In the genomic region with DNA sequence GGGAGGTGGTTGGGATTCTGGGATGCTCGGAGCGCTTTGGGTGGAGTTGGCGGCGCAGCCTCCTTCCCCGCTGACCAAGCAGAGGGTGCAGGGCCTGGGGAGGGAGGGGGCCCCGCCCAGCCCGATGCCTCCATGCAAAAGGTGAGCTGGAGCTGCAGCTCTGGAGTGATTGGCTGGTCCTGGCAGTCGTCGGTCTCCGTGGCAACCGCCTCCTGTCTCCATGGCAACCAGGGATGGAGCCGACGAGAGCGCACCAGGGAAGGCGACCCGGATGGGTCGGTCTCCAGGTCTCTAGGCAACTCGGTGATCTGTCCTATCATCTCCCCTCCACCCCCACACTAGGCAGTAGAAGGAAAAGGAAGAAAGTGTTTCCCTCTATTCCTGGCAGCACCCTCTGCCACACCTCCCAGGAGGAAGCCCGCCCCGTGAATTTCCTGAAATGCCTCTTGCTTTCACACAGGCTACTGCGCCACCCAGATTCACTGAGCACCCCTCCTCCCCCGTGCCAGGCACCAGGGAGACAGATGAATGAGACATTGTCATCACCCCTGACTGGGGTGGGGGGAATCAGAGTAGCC, we compare ENCODE assay signal across 1 cellular context.
TF ChIP-seq lines count a peak whose summit lies in the region.

No MANE protein-coding gene starts in this region.

TF ChIP-seq in HCT116, 20 proteins besides CTCF, POLR2A, EP300 and RAD21 (continued from another document):
- TF ChIP-seq CBX3 (IDR thresholded peaks at IDR 0.05; ENCODE audit: low read depth) (no peak), JUND (IDR thresholded peaks at IDR 0.05) (no peak), SP1 (IDR thresholded peaks at IDR 0.05; ENCODE audit: low read depth) (no peak), TCF7L2 (IDR thresholded peaks at IDR 0.05; ENCODE audit: borderline replicate concordance, extremely low read depth, insufficient read depth, insufficient read length) (no peak), EZH2phosphoT487 (IDR thresholded peaks at IDR 0.05; ENCODE audit: borderline replicate concordance) (no peak)
